Comparison of ENCODE assay signal across 15 cellular contexts in the genomic region with DNA sequence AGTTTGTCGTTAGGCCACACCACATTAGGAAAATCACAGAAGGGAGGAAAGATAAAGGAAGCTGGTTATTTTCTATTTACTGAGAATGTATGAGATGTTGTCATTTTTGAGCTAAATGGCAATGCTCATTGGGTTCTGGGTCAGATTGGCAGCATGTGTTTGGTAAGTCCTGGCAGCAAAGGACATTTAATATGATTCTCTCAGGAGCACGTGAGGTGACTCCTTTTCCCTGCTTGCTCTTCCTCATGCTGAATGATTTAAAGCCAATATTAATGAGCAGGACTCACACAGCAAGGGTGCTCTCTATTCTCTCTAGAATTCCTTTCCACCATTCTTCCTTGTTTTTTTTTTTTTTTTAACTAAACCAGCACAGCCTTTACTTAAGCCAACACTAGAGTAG.
DNase-seq lines count a peak whose midpoint lies in the region; ATAC-seq and TF ChIP-seq lines count a peak whose summit lies in the region.
"Had no signal": no experiment of that assay in that cellular context is flagged by ENCODE, and none has a peak within 500 bp of the region (broad histone marks: within the 10 kb centered on the region; RNA-seq: fewer than 3 reads in every experiment).

No MANE protein-coding gene starts in this region.

- TF ChIP-seq POLR2A in heart left ventricle (IDR thresholded peaks at IDR 0.05) (no peak), gastrocnemius medialis (IDR thresholded peaks at IDR 0.05) (no peak), uterus (IDR thresholded peaks at IDR 0.05) (no peak)

- POLR2A ChIA-PET in activated CD4-positive, alpha-beta T cell treated with anti-CD3 and anti-CD28 coated beads, Interleukin-2, amount 10 ng/mL, durations not matched to agents 7 days and 5 days (lab: Charles Lee): no interaction called here

- intact Hi-C loops in heart left ventricle (cut with DNase I): loop anchor here in 5 of 10 donors (5.0 kb wide), 1 partner anchor 44 kb away; no protein-coding TSS in a partner anchor
- intact Hi-C loops in left ventricle myocardium superior (cut with micrococcal nuclease): no loop called here
- intact Hi-C loops in gastrocnemius medialis (cut with DNase I; ENCODE audit: low total_unique reads): loop anchor here (5.0 kb wide), 1 partner anchor 561 kb away; no protein-coding TSS in a partner anchor
- intact Hi-C loops in uterus (cut with DNase I; ENCODE audit: low total_unique reads): no loop called here

- no peaks in the 10 kb centered on the region for H3K4me1 Mint-ChIP-seq in activated CD4-positive, alpha-beta T cell treated with anti-CD3 and anti-CD28 coated beads, Interleukin-2, amount 10 ng/mL, durations not matched to agents 7 days and 5 days

- H3K9me3 Mint-ChIP-seq in activated CD4-positive, alpha-beta T cell treated with anti-CD3 and anti-CD28 coated beads, Interleukin-2, amount 10 ng/mL, durations not matched to agents 7 days and 5 days: no peaks in the 10 kb centered on the region
- H3K9me3 Mint-ChIP-seq: CD4-positive, alpha-beta T cell had no signal

- H3K27ac ChIP-seq in heart left ventricle: peak overlapping the region in 9 of 12 donors; percentile 30 to 91 (median 79)
- H3K27ac ChIP-seq in gastrocnemius medialis: peak overlapping the region; percentile 81 to 88 (median 86)
- no peak overlapping the region for H3K27ac ChIP-seq in uterus
- H3K27ac ChIP-seq: 22Rv1, A549, C4-2B had no signal

- no peak overlapping the region for H3K4me3 ChIP-seq in heart left ventricle
- peak overlapping the region in 2 of 4 donors; percentile 10 to 57 for H3K4me3 ChIP-seq in gastrocnemius medialis
- H3K4me3 ChIP-seq in uterus: no peak overlapping the region
- H3K4me3 ChIP-seq: A549, HAP-1 had no signal

- H3K9me3 ChIP-seq in heart left ventricle: no peaks in the 10 kb centered on the region
- H3K9me3 ChIP-seq in gastrocnemius medialis: no peaks in the 10 kb centered on the region
- H3K9me3 ChIP-seq in uterus: no peaks in the 10 kb centered on the region
- H3K9me3 ChIP-seq: A549, Caco-2, HAP-1 had no signal

- 41 to 59% (median 52%) methylated on average over 2 of the region's 2 CpGs for WGBS in heart left ventricle, 4 donors

- TF ChIP-seq CTCF in heart left ventricle (IDR thresholded peaks at IDR 0.05) (no peak), gastrocnemius medialis (IDR thresholded peaks at IDR 0.05 in 4 of 5, conservative IDR thresholded peaks at IDR 0.05 in 1 of 5) (no peak), uterus (IDR thresholded peaks at IDR 0.05) (no peak)

- ATAC-seq in heart left ventricle (no peak), left ventricle myocardium superior (no peak), gastrocnemius medialis (peak; percentile 39 to 60), GM19328 (IDR thresholded peaks at IDR 0.05; ENCODE audit: unreplicated experiment) (no peak)
- ATAC-seq: A549 had no signal

- H3K36me3 ChIP-seq in heart left ventricle: no peaks in the 10 kb centered on the region
- H3K36me3 ChIP-seq in gastrocnemius medialis: no peaks in the 10 kb centered on the region
- no peaks in the 10 kb centered on the region for H3K36me3 ChIP-seq in uterus
- H3K36me3 ChIP-seq: HAP-1 had no signal

- in situ Hi-C loops in gastrocnemius medialis (cut with MboI; ENCODE audit: low sequenced_read_pairs in 4 of 4): loop anchor here in 1 of 4 donors (5.0 kb wide), 1 partner anchor 44 kb away; no protein-coding TSS in a partner anchor

- H3K27me3 Mint-ChIP-seq in activated CD4-positive, alpha-beta T cell treated with anti-CD3 and anti-CD28 coated beads, Interleukin-2, amount 10 ng/mL, durations not matched to agents 7 days and 5 days: no peaks in the 10 kb centered on the region
- H3K27me3 Mint-ChIP-seq: CD4-positive, alpha-beta T cell had no signal

- no peaks in the 10 kb centered on the region for H3K36me3 Mint-ChIP-seq in activated CD4-positive, alpha-beta T cell treated with anti-CD3 and anti-CD28 coated beads, Interleukin-2, amount 10 ng/mL, durations not matched to agents 7 days and 5 days (ENCODE audit: low read depth)

- peaks cover 0 to 20% (median 0%) of the 10 kb centered on the region in 12 donors for H3K4me1 ChIP-seq in heart left ventricle
- peaks cover 17 to 18% of the 10 kb centered on the region in 2 donors for H3K4me1 ChIP-seq in gastrocnemius medialis
- no peaks in the 10 kb centered on the region for H3K4me1 ChIP-seq in uterus
- H3K4me1 ChIP-seq: A549, Caco-2, HAP-1 had no signal

- H3K27me3 ChIP-seq in heart left ventricle (no peaks in the 10 kb centered on the region), gastrocnemius medialis (no peaks in the 10 kb centered on the region), uterus (no peaks in the 10 kb centered on the region)

- no peak for DNase-seq in heart left ventricle
- DNase-seq in left ventricle myocardium superior: no peak
- peak; percentile 62 for DNase-seq in cerebellar cortex (ENCODE audit: low spot score)
- DNase-seq in gastrocnemius medialis: peak in 1 of 2 donors; percentile 21
- DNase-seq in uterus: no peak
- DNase-seq in activated CD4-positive, alpha-beta T cell treated with anti-CD3 and anti-CD28 coated beads, Interleukin-2, amount 10 ng/mL, durations not matched to agents 7 days and 5 days: no peak
- DNase-seq: AML-193; Caco-2; CD4-positive, alpha-beta T cell; GDM1 had no signal

- CTCF ChIA-PET in activated CD4-positive, alpha-beta T cell treated with anti-CD3 and anti-CD28 coated beads, Interleukin-2, amount 10 ng/mL, durations not matched to agents 7 days and 5 days (lab: Charles Lee): no interaction called here

- H3K4me3 Mint-ChIP-seq in activated CD4-positive, alpha-beta T cell treated with anti-CD3 and anti-CD28 coated beads, Interleukin-2, amount 10 ng/mL, durations not matched to agents 7 days and 5 days: no peak overlapping the region
- H3K4me3 Mint-ChIP-seq: CD4-positive, alpha-beta T cell had no signal

- H3K27ac Mint-ChIP-seq in activated CD4-positive, alpha-beta T cell treated with anti-CD3 and anti-CD28 coated beads, Interleukin-2, amount 10 ng/mL, durations not matched to agents 7 days and 5 days: no peak overlapping the region
- H3K27ac Mint-ChIP-seq: CD4-positive, alpha-beta T cell had no signal

Comparison
In these comparisons a context has a peak if more than half of its experiments do, and no peak if none do; other contexts are left out.
1. ATAC-seq: peak in gastrocnemius medialis (2 of 2); none in heart left ventricle (0 of 4), left ventricle myocardium superior (single experiment) and GM19328 (single experiment).
2. H3K27ac ChIP-seq: peak in heart left ventricle (9 of 12) and gastrocnemius medialis (4 of 4); none in uterus (0 of 2).